Comparison of ENCODE assay signal across 1 cellular context in the genomic region with DNA sequence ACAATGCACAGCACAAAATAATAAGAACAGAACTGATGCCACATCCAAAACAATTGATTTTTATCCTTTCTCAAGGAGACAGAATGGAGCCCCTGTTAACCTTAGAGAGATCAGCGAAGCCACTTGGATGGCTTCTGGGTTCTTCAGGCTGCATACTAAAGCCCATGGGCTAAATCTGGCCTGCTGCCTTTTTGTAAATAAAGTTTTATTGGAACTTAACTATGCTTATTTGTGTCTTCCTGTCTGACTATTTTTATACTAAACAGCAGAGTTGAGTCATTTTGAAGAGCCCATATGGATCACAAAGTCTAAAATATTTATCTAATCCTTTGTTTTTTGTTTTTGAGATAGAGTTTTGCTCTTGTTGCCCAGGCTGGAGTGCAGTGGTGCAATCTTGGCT.
TF ChIP-seq lines count a peak whose summit lies in the region.

No MANE protein-coding gene starts in this region.

TF ChIP-seq in GM12878, 131 proteins besides CTCF, POLR2A, EP300 and RAD21:
- TF ChIP-seq, protein P1, sequence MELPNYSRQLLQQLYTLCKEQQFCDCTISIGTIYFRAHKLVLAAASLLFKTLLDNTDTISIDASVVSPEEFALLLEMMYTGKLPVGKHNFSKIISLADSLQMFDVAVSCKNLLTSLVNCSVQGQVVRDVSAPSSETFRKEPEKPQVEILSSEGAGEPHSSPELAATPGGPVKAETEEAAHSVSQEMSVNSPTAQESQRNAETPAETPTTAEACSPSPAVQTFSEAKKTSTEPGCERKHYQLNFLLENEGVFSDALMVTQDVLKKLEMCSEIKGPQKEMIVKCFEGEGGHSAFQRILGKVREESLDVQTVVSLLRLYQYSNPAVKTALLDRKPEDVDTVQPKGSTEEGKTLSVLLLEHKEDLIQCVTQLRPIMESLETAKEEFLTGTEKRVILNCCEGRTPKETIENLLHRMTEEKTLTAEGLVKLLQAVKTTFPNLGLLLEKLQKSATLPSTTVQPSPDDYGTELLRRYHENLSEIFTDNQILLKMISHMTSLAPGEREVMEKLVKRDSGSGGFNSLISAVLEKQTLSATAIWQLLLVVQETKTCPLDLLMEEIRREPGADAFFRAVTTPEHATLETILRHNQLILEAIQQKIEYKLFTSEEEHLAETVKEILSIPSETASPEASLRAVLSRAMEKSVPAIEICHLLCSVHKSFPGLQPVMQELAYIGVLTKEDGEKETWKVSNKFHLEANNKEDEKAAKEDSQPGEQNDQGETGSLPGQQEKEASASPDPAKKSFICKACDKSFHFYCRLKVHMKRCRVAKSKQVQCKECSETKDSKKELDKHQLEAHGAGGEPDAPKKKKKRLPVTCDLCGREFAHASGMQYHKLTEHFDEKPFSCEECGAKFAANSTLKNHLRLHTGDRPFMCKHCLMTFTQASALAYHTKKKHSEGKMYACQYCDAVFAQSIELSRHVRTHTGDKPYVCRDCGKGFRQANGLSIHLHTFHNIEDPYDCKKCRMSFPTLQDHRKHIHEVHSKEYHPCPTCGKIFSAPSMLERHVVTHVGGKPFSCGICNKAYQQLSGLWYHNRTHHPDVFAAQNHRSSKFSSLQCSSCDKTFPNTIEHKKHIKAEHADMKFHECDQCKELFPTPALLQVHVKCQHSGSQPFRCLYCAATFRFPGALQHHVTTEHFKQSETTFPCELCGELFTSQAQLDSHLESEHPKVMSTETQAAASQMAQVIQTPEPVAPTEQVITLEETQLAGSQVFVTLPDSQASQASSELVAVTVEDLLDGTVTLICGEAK (IDR thresholded peaks at IDR 0.05; ENCODE audit: borderline replicate concordance): peak; percentile 59
- no peak for TF ChIP-seq TAF1 (IDR thresholded peaks at IDR 0.05; ENCODE audit: borderline replicate concordance, low read depth, low read length)
TF ChIP-seq in GM12878: peak in this region for 1.
